Comparison of ENCODE assay signal across 18 cellular contexts in the genomic region with DNA sequence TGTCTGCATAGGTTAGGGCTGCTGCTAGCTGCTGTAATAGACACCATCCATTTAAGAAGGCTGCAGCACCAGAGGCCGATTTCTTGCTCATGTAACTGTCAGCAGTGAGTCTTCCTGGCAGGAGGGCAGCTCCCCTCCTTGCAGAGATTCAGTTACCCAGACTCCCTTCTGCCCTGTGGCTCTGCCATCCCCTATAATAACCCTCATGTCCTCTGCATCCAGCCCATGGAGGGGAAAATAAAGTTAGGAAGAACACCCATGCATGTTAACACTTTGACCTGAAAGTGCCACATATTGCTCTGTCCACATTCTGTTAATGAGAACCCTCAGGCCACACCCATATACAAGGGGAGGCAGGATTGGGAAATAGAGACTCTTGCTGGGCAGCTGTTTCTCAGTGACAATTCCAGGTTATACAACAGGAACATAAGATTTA. TPM values are rescaled to one million over a fixed set of nuclear protein-coding genes. Genes with fewer than 3 reads are reported as not detected.
DNase-seq lines count a peak whose midpoint lies in the region; ATAC-seq and TF ChIP-seq lines count a peak whose summit lies in the region.
"Had no signal": no experiment of that assay in that cellular context is flagged by ENCODE, and none has a peak within 500 bp of the region (broad histone marks: within the 10 kb centered on the region; RNA-seq: fewer than 3 reads in every experiment).

No MANE protein-coding gene starts in this region.

- BruUV-seq in PC-9 (replicated peaks; lab: Mats Ljungman, UMichigan), result no TSS peak

- ATAC-seq in WTC11 (peak; percentile 14; the same call in 1 of the 2 replicates), HG02981 (IDR thresholded peaks at IDR 0.05; ENCODE audit: unreplicated experiment) (no peak)

- H4K20me1 ChIP-seq in KMS-11 (ENCODE audit: insufficient read depth), result 0 out of 2 replicates have a peak, but pooled peaks cover 5% of the 10 kb centered on the region
- H4K20me1 ChIP-seq in PC-9 (ENCODE audit: insufficient read depth), result no peaks in the 10 kb centered on the region

- H3K9me3 Mint-ChIP-seq in WTC11, result peaks cover 11% of the 10 kb centered on the region
- H3K9me3 Mint-ChIP-seq in nephron progenitor cell, result peaks cover 25% of the 10 kb centered on the region

- no peak overlapping the region for H2AFZ ChIP-seq in KMS-11 (ENCODE audit: low read depth)
- H2AFZ ChIP-seq in PC-9, result no peak overlapping the region

- H3K9me3 ChIP-seq in PC-9 (ENCODE audit: insufficient read depth, low read depth), result 0 out of 2 replicates have a peak, but pooled peaks cover 4% of the 10 kb centered on the region
- H3K9me3 ChIP-seq: esophagus squamous epithelium, right atrium auricular region had no signal

- no peaks in the 10 kb centered on the region for H3F3A ChIP-seq in PC-9 (ENCODE audit: insufficient read depth, low read depth)

- H3K4me1 Mint-ChIP-seq in WTC11 (peaks cover 6% of the 10 kb centered on the region), nephron progenitor cell (peaks cover 23% of the 10 kb centered on the region)

- H3K27ac ChIP-seq in KMS-11 (peak overlapping the region; percentile 30; the same call in 1 of the 2 replicates), PC-9 (no peak overlapping the region)
- H3K27ac ChIP-seq: esophagus squamous epithelium had no signal

- H3K27me3 Mint-ChIP-seq in WTC11 (ENCODE audit: low read depth) (peaks cover 12% of the 10 kb centered on the region), nephron progenitor cell (ENCODE audit: low read depth, poor library complexity) (peaks cover 14% of the 10 kb centered on the region)

- H3K79me2 ChIP-seq in KMS-11 (ENCODE audit: insufficient read depth, low read depth), result peaks cover 39% of the 10 kb centered on the region
- H3K79me2 ChIP-seq in PC-9 (ENCODE audit: low read depth), result no peaks in the 10 kb centered on the region

- no peak overlapping the region for H3K4me3 ChIP-seq in KMS-11 (IDR thresholded peaks at IDR 0.05; ENCODE audit: insufficient read depth, low read depth, low read length)
- no peak overlapping the region for H3K4me3 ChIP-seq in PC-9
- H3K4me3 ChIP-seq: esophagus squamous epithelium, right atrium auricular region had no signal

- H3K27me3 ChIP-seq in KMS-11 (ENCODE audit: insufficient read depth, low read depth) (no peaks in the 10 kb centered on the region), PC-9 (ENCODE audit: insufficient read depth, low read depth) (no peaks in the 10 kb centered on the region)
- H3K27me3 ChIP-seq: esophagus squamous epithelium, right atrium auricular region had no signal

- POLR2A ChIA-PET in WTC11 (lab: Charles Lee), result no interaction called here
- POLR2A ChIA-PET in PC-9 (lab: Charles Lee; ENCODE audit: unreplicated experiment), result no interaction called here

- no peaks in the 10 kb centered on the region for H3K9me2 ChIP-seq in PC-9 (ENCODE audit: insufficient read depth)

- CTCF ChIA-PET in WTC11 (lab: Charles Lee), result interaction anchor here (0.6 kb wide), 2 partner anchors 66 to 446 kb away, joined by 3 to 4 read pairs; no protein-coding TSS in a partner anchor
- CTCF ChIA-PET in PC-9 (lab: Charles Lee), result no interaction called here

- TF ChIP-seq CTCF in KMS-11 (conservative IDR thresholded peaks at IDR 0.05; ENCODE audit: low read depth, low read length) (no peak), WTC11 (IDR thresholded peaks at IDR 0.05) (no peak), nephron progenitor cell (IDR thresholded peaks at IDR 0.05) (no peak), PC-9 (conservative IDR thresholded peaks at IDR 0.05) (no peak)

- no peak overlapping the region for H3K9ac ChIP-seq in KMS-11

- peak; percentile 71 for DNase-seq in DMS 273 (lab: John Stamatoyannopoulos, UW; ENCODE audit: unreplicated experiment)
- DNase-seq in WTC11 (ENCODE audit: low spot score), result no peak
- no peak for DNase-seq in nephron progenitor cell
- no peak for DNase-seq in PC-9
- no peak for DNase-seq in H4 (ENCODE audit: low spot score)
- no peak for DNase-seq in 8988T
- DNase-seq: activated CD4-positive, CD25-positive, alpha-beta regulatory T cell; CD8-positive, alpha-beta memory T cell; central memory CD4-positive, alpha-beta T cell; EL; esophagus squamous epithelium; head of caudate nucleus; NCI-H2081; stimulated activated CD4-positive, alpha-beta T cell treated with anti-CD3 and anti-CD28 coated beads, Interleukin-1b, Interleukin-23, amount 100 ng/mL, for 48 hours had no signal

- H3K4me3 Mint-ChIP-seq in WTC11 (no peak overlapping the region), nephron progenitor cell (no peak overlapping the region)
- H3K4me3 Mint-ChIP-seq: CD8-positive, alpha-beta memory T cell had no signal

- H3K36me3 ChIP-seq in KMS-11 (ENCODE audit: insufficient read depth), result peaks cover 19% of the 10 kb centered on the region; the same call in 1 of the 2 replicates
- H3K36me3 ChIP-seq in PC-9 (ENCODE audit: low read depth), result no peaks in the 10 kb centered on the region

- H3K36me3 Mint-ChIP-seq in WTC11 (peaks cover 10% of the 10 kb centered on the region; the same call in 1 of the 2 replicates), nephron progenitor cell (ENCODE audit: low read depth) (peaks cover 20% of the 10 kb centered on the region)

- H3K4me2 ChIP-seq in KMS-11, result peak overlapping the region; percentile 75
- H3K4me2 ChIP-seq in PC-9, result no peak overlapping the region

- H3K4me1 ChIP-seq in KMS-11 (ENCODE audit: low read depth, poor library complexity, severe bottlenecking) (peaks cover 50% of the 10 kb centered on the region), PC-9 (replicated peaks; ENCODE audit: insufficient read depth) (peaks cover 5% of the 10 kb centered on the region; the same call in 1 of the 2 replicates)

- H3K27ac Mint-ChIP-seq in WTC11, result no peak overlapping the region
- H3K27ac Mint-ChIP-seq in nephron progenitor cell, result peak overlapping the region; percentile 85
- H3K27ac Mint-ChIP-seq: activated T-helper 2 cell treated with anti-CD3 and anti-CD28 coated beads, Interferon-gamma antibody, Interleukin-2, Interleukin-4, amounts not matched to agents 10 μg/mL and 5 μg/mL and 100 μg/mL, durations not matched to agents 14 hours and 24 hours and 36 hours had no signal

- intact Hi-C loops in PC-9 (cut with micrococcal nuclease; ENCODE audit: unreplicated experiment), result no loop called here

TF ChIP-seq in WTC11, 78 proteins besides CTCF, POLR2A, EP300 and RAD21:
- TF ChIP-seq CREB1 (CRISPR knock-in tag; IDR thresholded peaks at IDR 0.05), result no peak
- no peak for TF ChIP-seq NFE2L1 (CRISPR knock-in tag; IDR thresholded peaks at IDR 0.05)

RNA-seq across cellular contexts. Expression of a gene that starts 5.4 kb away (rescaled TPM):
- total RNA-seq in WTC11 (2021) (1.4 to 2.6 TPM (median 2.0 TPM) in 3 replicates), PC-9 (2021) (1.8 and 3.5 TPM in 2 replicates)
- total RNA-seq in H4 (2014; rRNA removed; shearing (Covaris generic)), result 2.0 and 3.6 TPM in 2 replicates
